In the genomic region with DNA sequence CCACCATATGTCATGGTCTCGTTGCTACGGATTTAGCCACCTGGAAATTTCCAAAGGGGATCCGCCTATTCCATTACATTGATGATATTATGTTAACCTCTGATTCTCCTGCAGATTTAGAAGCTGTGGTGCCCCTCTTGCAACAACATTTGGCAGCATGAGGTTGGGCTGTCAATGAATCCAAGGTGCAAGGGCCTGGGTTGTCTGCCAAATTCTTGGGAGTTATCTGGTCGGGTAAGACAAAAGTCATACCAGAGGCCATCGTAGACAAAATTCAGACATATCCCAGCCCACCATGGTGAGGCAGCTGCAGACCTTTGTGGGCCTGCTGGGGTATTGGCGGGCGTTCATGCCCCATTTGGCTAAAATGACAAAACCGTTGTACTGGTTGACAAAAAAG, we compare ENCODE assay signal across 17 cellular contexts. TPM values are rescaled to one million over a fixed set of nuclear protein-coding genes. Genes with fewer than 3 reads are reported as not detected.
DNase-seq lines count a peak whose midpoint lies in the region; ATAC-seq and TF ChIP-seq lines count a peak whose summit lies in the region.
"Had no signal": no experiment of that assay in that cellular context is flagged by ENCODE, and none has a peak within 500 bp of the region (broad histone marks: within the 10 kb centered on the region; RNA-seq: fewer than 3 reads in every experiment).

No MANE protein-coding gene starts in this region.

- no peak for TF ChIP-seq CTCF in osteocyte (IDR thresholded peaks at IDR 0.05)

- H3K9me3 Mint-ChIP-seq in osteocyte (ENCODE audit: unreplicated experiment) = no peaks in the 10 kb centered on the region
- H3K9me3 Mint-ChIP-seq: CD4-positive, alpha-beta T cell; CD8-positive, alpha-beta memory T cell; GM23338; H9 had no signal

- H3K36me3 Mint-ChIP-seq in osteocyte (ENCODE audit: unreplicated experiment) = peaks cover 4% of the 10 kb centered on the region

- H3K4me1 Mint-ChIP-seq in osteocyte (ENCODE audit: unreplicated experiment) = no peaks in the 10 kb centered on the region
- H3K4me1 Mint-ChIP-seq: CD14-positive monocyte; CD8-positive, alpha-beta memory T cell; GM23338 had no signal

- H3K27me3 Mint-ChIP-seq in osteocyte (ENCODE audit: unreplicated experiment) = no peaks in the 10 kb centered on the region
- H3K27me3 Mint-ChIP-seq: CD4-positive, alpha-beta T cell had no signal

- peak; percentile 66 for ATAC-seq in left lobe of liver
- ATAC-seq: GM12878, GM23338, HCT116 had no signal

- no peak overlapping the region for H3K4me3 Mint-ChIP-seq in osteocyte (ENCODE audit: unreplicated experiment)
- H3K4me3 Mint-ChIP-seq: CD14-positive monocyte; CD4-positive, alpha-beta T cell; CD8-positive, alpha-beta memory T cell; GM23338; H9 had no signal

- peak; percentile 20 for DNase-seq in DMS 273 (lab: John Stamatoyannopoulos, UW; ENCODE audit: unreplicated experiment)
- DNase-seq in DMS 273 treated with DMSO at 0.1 percent for 48 hours (lab: John Stamatoyannopoulos, UW) = no peak
- peak; percentile 62 for DNase-seq in left lobe of liver (ENCODE audit: low spot score)
- DNase-seq in osteocyte (ENCODE audit: extremely low spot score, unreplicated experiment) = peak; percentile 62
- DNase-seq in nucleus accumbens (lab: John Stamatoyannopoulos, UW) = no peak
- DNase-seq in AML-193 (lab: John Stamatoyannopoulos, UW) = no peak
- DNase-seq: BE2C; CD4-positive, alpha-beta T cell; CD8-positive, alpha-beta memory T cell; DMS153; EL; GDM1; H9 had no signal

- H3K27ac Mint-ChIP-seq in osteocyte (ENCODE audit: unreplicated experiment) = no peak overlapping the region
- H3K27ac Mint-ChIP-seq: CD4-positive, alpha-beta T cell; GM23338 had no signal

RNA-seq across cellular contexts. Expression of a gene that starts 13.6 kb away (rescaled TPM):
- total RNA-seq in left lobe of liver (19.1 TPM), osteocyte (21.9 and 25.7 TPM in 2 replicates)

RNA-seq across cellular contexts. Expression of a gene that starts 44.0 kb away (rescaled TPM):
- 45.1 TPM for total RNA-seq in left lobe of liver
- 176 and 179 TPM in 2 replicates for total RNA-seq in osteocyte

RNA-seq across cellular contexts. Expression of a gene that starts 53.5 kb away (rescaled TPM):
- 126 TPM for total RNA-seq in left lobe of liver
- 79.2 and 83.6 TPM in 2 replicates for total RNA-seq in osteocyte

Comparison
In these comparisons a context has a peak if more than half of its experiments do, and no peak if none do; other contexts are left out.
1. DNase-seq: peak in DMS 273 (single experiment), left lobe of liver (single experiment) and osteocyte (single experiment); none in DMS 273 treated with DMSO at 0.1 percent for 48 hours (single experiment), nucleus accumbens (0 of 56) and AML-193 (0 of 2).